ENCODE assay signal across 1 cellular context in genomic region chr1:231099311-231099710, GRCh38.
TF ChIP-seq lines count a peak whose summit lies in the region.

No MANE protein-coding gene starts in this region.

TF ChIP-seq in K562, 482 proteins besides CTCF, POLR2A, EP300 and RAD21 (continued from another document):
- TF ChIP-seq, protein P1, sequence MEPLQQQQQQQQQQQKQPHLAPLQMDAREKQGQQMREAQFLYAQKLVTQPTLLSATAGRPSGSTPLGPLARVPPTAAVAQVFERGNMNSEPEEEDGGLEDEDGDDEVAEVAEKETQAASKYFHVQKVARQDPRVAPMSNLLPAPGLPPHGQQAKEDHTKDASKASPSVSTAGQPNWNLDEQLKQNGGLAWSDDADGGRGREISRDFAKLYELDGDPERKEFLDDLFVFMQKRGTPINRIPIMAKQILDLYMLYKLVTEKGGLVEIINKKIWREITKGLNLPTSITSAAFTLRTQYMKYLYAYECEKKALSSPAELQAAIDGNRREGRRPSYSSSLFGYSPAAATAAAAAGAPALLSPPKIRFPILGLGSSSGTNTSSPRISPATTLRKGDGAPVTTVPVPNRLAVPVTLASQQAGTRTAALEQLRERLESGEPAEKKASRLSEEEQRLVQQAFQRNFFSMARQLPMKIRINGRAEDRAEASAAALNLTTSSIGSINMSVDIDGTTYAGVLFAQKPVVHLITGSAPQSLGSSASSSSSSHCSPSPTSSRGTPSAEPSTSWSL (CRISPR knock-in tag; IDR thresholded peaks at IDR 0.05; ENCODE audit: borderline replicate concordance), result no peak
- peak; percentile 33; the same call in 1 of the 2 replicates for TF ChIP-seq TRIM28 (IDR thresholded peaks at IDR 0.05)
- TF ChIP-seq BRD4 (IDR thresholded peaks at IDR 0.05), result no peak
- TF ChIP-seq ZBTB8A (IDR thresholded peaks at IDR 0.05; ENCODE audit: partially characterized antibody), result no peak
- no peak for TF ChIP-seq ZNF398 (CRISPR knock-in tag; IDR thresholded peaks at IDR 0.05)
- no peak for TF ChIP-seq SPI1 (IDR thresholded peaks at IDR 0.05; ENCODE audit: borderline replicate concordance, low read depth, low read length)
- TF ChIP-seq ZNF830 (CRISPR knock-in tag; IDR thresholded peaks at IDR 0.05), result no peak
TF ChIP-seq in K562: peak in this region for 2.
